In the genomic region with DNA sequence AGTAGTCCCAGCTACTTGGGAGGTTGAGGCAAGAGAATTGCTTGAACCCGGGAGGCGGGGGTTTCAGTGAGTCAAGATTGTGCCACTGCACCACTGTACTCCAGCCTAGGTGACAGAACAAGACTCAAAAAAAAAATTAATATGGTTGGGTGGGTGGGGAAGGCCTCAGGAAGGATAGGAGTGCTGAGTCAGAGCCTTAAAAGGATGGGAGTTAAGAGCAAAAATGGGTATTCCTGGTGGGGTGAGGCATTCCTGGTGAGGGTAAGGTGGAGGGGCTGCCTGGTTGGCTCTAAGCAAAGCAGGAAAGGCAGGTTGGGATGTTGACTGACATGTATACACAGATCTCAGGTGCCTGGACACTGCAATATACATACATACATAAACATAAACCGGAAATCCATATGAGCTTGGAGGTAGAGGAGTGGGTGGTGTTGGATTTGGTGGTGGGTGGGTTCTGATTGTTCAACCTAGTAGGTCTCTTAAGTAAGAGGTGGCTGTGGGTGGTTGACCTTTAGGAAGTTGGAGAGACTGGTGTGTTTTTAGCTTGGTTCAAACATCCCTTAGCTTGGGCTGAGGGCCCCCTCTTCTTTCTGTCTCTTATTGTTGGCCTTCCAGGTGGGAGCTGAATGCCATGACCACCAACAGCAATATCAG, we compare ENCODE assay signal across 12 cellular contexts. TPM values are rescaled to one million over a fixed set of nuclear protein-coding genes. Genes with fewer than 3 reads are reported as not detected.
DNase-seq lines count a peak whose midpoint lies in the region; ATAC-seq, FAIRE-seq and TF ChIP-seq lines count a peak whose summit lies in the region.
"Had no signal": no experiment of that assay in that cellular context is flagged by ENCODE, and none has a peak within 500 bp of the region (broad histone marks: within the 10 kb centered on the region; RNA-seq: fewer than 3 reads in every experiment).

No MANE protein-coding gene starts in this region.

- TF ChIP-seq CTCF in GM23338 (conservative IDR thresholded peaks at IDR 0.05; ENCODE audit: low read depth in 2 of 2) = no peak

- peaks cover 13% of the 10 kb centered on the region for H4K20me1 ChIP-seq in GM23338 (replicated peaks; ENCODE audit: insufficient read depth)

- intact Hi-C loops in naive thymus-derived CD4-positive, alpha-beta T cell (cut with micrococcal nuclease) = no loop called here

- no peak for FAIRE-seq in RCC 7860 (lab: Jason Lieb, UNC)
- FAIRE-seq: GM19239 had no signal

- peak overlapping the region; percentile 100 for H3K4me3 Mint-ChIP-seq in GM23338
- H3K4me3 Mint-ChIP-seq in activated naive CD8-positive, alpha-beta T cell treated with anti-CD3 and anti-CD28 coated beads, Interleukin-2, amount 50 U/mL, for 24 hours = peak overlapping the region; percentile 43
- peak overlapping the region; percentile 40 to 99 (median 63) for H3K4me3 Mint-ChIP-seq in naive thymus-derived CD4-positive, alpha-beta T cell

- no peaks in the 10 kb centered on the region for H3K9me2 ChIP-seq in GM23338 (ENCODE audit: insufficient read depth)

- H3K27me3 ChIP-seq in ACC112 (ENCODE audit: insufficient read depth, low read length) (no peaks in the 10 kb centered on the region), GM23338 (ENCODE audit: insufficient read depth) (no peaks in the 10 kb centered on the region)
- no peaks in the 10 kb centered on the region for H3K27me3 ChIP-seq in naive thymus-derived CD4-positive, alpha-beta T cell (ENCODE audit: control insufficient read depth in 2 of 2, insufficient read depth in 2 of 2, low read length in 2 of 2)
- H3K27me3 ChIP-seq: brain microvascular endothelial cell, ovary had no signal

- no peaks in the 10 kb centered on the region for H3K9me3 ChIP-seq in naive thymus-derived CD4-positive, alpha-beta T cell (ENCODE audit: control insufficient read depth in 2 of 3, low read length in 3 of 3)
- H3K9me3 ChIP-seq: ovary had no signal

- H3K9me3 Mint-ChIP-seq in GM23338 = no peaks in the 10 kb centered on the region; the same call in 1 of the 3 replicates
- H3K9me3 Mint-ChIP-seq in activated naive CD8-positive, alpha-beta T cell treated with anti-CD3 and anti-CD28 coated beads, Interleukin-2, amount 50 U/mL, for 24 hours = no peaks in the 10 kb centered on the region
- no peaks in the 10 kb centered on the region for H3K9me3 Mint-ChIP-seq in naive thymus-derived CD4-positive, alpha-beta T cell

- peak overlapping the region; percentile 1; the same call in 1 of the 2 replicates for H3K27ac ChIP-seq in ACC112 (ENCODE audit: low read depth, low read length)
- peak overlapping the region; percentile 90; the same call in 1 of the 2 replicates for H3K27ac ChIP-seq in GM23338 (ENCODE audit: low read depth)
- H3K27ac ChIP-seq in naive thymus-derived CD4-positive, alpha-beta T cell (ENCODE audit: low read depth, low read length) = no peak overlapping the region

- peaks cover 8% of the 10 kb centered on the region; the same call in 1 of the 2 replicates for H3K36me3 ChIP-seq in ACC112 (ENCODE audit: insufficient read depth, low read length)
- H3K36me3 ChIP-seq in GM23338 (ENCODE audit: insufficient read depth) = peaks cover 21% of the 10 kb centered on the region
- peaks cover 7 to 46% (median 16%) of the 10 kb centered on the region in 3 experiments for H3K36me3 ChIP-seq in naive thymus-derived CD4-positive, alpha-beta T cell (ENCODE audit: control insufficient read depth in 2 of 3, insufficient read depth in 3 of 3, low read length in 3 of 3)
- H3K36me3 ChIP-seq: ovary had no signal

- H3K4me3 ChIP-seq in ACC112 (ENCODE audit: low read depth, low read length) (no peak overlapping the region), GM23338 (no peak overlapping the region)
- H3K4me3 ChIP-seq in naive thymus-derived CD4-positive, alpha-beta T cell (ENCODE audit: low read length) = no peak overlapping the region

- CTCF ChIA-PET in naive thymus-derived CD4-positive, alpha-beta T cell (lab: Charles Lee) = interaction anchor here (1.0 kb wide), 1 partner anchor 33 kb away, joined by 4 read pairs; a partner anchor contains a TSS

- ATAC-seq in GM23338 (no peak), HG02970 (IDR thresholded peaks at IDR 0.05; ENCODE audit: low FRiP score, unreplicated experiment) (no peak)
- no peak for ATAC-seq in activated naive CD8-positive, alpha-beta T cell treated with anti-CD3 and anti-CD28 coated beads, Interleukin-2, amount 50 U/mL, for 24 hours
- ATAC-seq in naive thymus-derived CD4-positive, alpha-beta T cell = no peak

- H3K36me3 Mint-ChIP-seq in GM23338 (ENCODE audit: low read depth) = peaks cover 66% of the 10 kb centered on the region
- peaks cover 33% of the 10 kb centered on the region for H3K36me3 Mint-ChIP-seq in activated naive CD8-positive, alpha-beta T cell treated with anti-CD3 and anti-CD28 coated beads, Interleukin-2, amount 50 U/mL, for 24 hours (ENCODE audit: low read depth)
- peaks cover 8 to 41% (median 21%) of the 10 kb centered on the region in 5 donors for H3K36me3 Mint-ChIP-seq in naive thymus-derived CD4-positive, alpha-beta T cell

- peaks cover 7% of the 10 kb centered on the region for H3K27me3 Mint-ChIP-seq in GM23338 (ENCODE audit: insufficient read depth, low read depth, poor library complexity)
- no peaks in the 10 kb centered on the region for H3K27me3 Mint-ChIP-seq in activated naive CD8-positive, alpha-beta T cell treated with anti-CD3 and anti-CD28 coated beads, Interleukin-2, amount 50 U/mL, for 24 hours
- H3K27me3 Mint-ChIP-seq in naive thymus-derived CD4-positive, alpha-beta T cell = no peaks in the 10 kb centered on the region

- peaks cover 21% of the 10 kb centered on the region for H3F3A ChIP-seq in GM23338 (replicated peaks; ENCODE audit: low read depth)

- DNase-seq in GM23338 (ENCODE audit: low spot score) (no peak), dedifferentiated amniotic fluid mesenchymal stem cell (ENCODE audit: extremely low spot score) (no peak), RCC 7860 (ENCODE audit: low spot score) (no peak), NCI-H345 (lab: John Stamatoyannopoulos, UW) (no peak)
- no peak for DNase-seq in activated naive CD8-positive, alpha-beta T cell treated with anti-CD3 and anti-CD28 coated beads, Interleukin-2, amount 50 U/mL, for 24 hours
- DNase-seq in naive thymus-derived CD4-positive, alpha-beta T cell = no peak
- DNase-seq: activated CD4-positive, alpha-beta T cell treated with anti-CD3 and anti-CD28 coated beads for 48 hours; brain microvascular endothelial cell; ovary had no signal

- H2AFZ ChIP-seq in ACC112 (ENCODE audit: low read length, unreplicated experiment) (no peak overlapping the region), GM23338 (no peak overlapping the region)

- H3K4me1 Mint-ChIP-seq in GM23338 = peaks cover 14% of the 10 kb centered on the region
- peaks cover 58% of the 10 kb centered on the region for H3K4me1 Mint-ChIP-seq in activated naive CD8-positive, alpha-beta T cell treated with anti-CD3 and anti-CD28 coated beads, Interleukin-2, amount 50 U/mL, for 24 hours
- H3K4me1 Mint-ChIP-seq in naive thymus-derived CD4-positive, alpha-beta T cell = peaks cover 30 to 71% (median 49%) of the 10 kb centered on the region in 7 donors

- H3K27ac Mint-ChIP-seq in GM23338 = peak overlapping the region; percentile 57; the same call in 1 of the 2 replicates
- peak overlapping the region; percentile 61 for H3K27ac Mint-ChIP-seq in activated naive CD8-positive, alpha-beta T cell treated with anti-CD3 and anti-CD28 coated beads, Interleukin-2, amount 50 U/mL, for 24 hours
- peak overlapping the region in 8 of 9 donors; percentile 38 to 87 (median 64) for H3K27ac Mint-ChIP-seq in naive thymus-derived CD4-positive, alpha-beta T cell

- H3K4me2 ChIP-seq in GM23338 = no peak overlapping the region; the same call in 1 of the 2 replicates

- POLR2A ChIA-PET in naive thymus-derived CD4-positive, alpha-beta T cell (lab: Charles Lee) = interaction anchor here (0.7 to 4.8 kb wide), 9 partner anchors 9 to 91 kb away, joined by 3 to 31 read pairs (median 4); a partner anchor contains a TSS

- H3K79me2 ChIP-seq in ACC112 (ENCODE audit: control insufficient read depth, insufficient read depth, low read length, unreplicated experiment) (peaks cover 58% of the 10 kb centered on the region), GM23338 (replicated peaks; ENCODE audit: insufficient read depth) (peaks cover 50% of the 10 kb centered on the region)

- peaks cover 24% of the 10 kb centered on the region for H3K4me1 ChIP-seq in ACC112 (ENCODE audit: control insufficient read depth, insufficient read depth, low read length, unreplicated experiment)
- H3K4me1 ChIP-seq in GM23338 (ENCODE audit: insufficient read depth) = peaks cover 10% of the 10 kb centered on the region
- peaks cover 14 to 28% of the 10 kb centered on the region in 2 donors for H3K4me1 ChIP-seq in naive thymus-derived CD4-positive, alpha-beta T cell (ENCODE audit: control insufficient read depth in 2 of 2, insufficient read depth in 2 of 2, low read length in 2 of 2)

TF ChIP-seq in GM23338, 12 proteins besides CTCF, POLR2A, EP300 and RAD21 (continues in another document):
- TF ChIP-seq JUNB (IDR thresholded peaks at IDR 0.05; ENCODE audit: unreplicated experiment) = no peak
- no peak for TF ChIP-seq CREB1 (CRISPR knock-in tag; IDR thresholded peaks at IDR 0.05; ENCODE audit: low read depth)
- no peak for TF ChIP-seq STAT1 (IDR thresholded peaks at IDR 0.05; ENCODE audit: unreplicated experiment)

RNA-seq across cellular contexts. Expression of a gene that starts 1.2 kb away (rescaled TPM):
- total RNA-seq in GM23338 (2014; rRNA removed; shearing (Covaris generic)) = 98.6 and 106 TPM in 2 replicates
- 63.8 and 64.7 TPM in 2 replicates for polyA plus RNA-seq in GM23338 (2016; fragmentation: Nextera tagmentation; extraction: Ambion mirVana)
- 10 to 100 TPM; 25.4 to 66.3 (median 48.4) TPM for total RNA-seq in naive thymus-derived CD4-positive, alpha-beta T cell
- 10 to 100 TPM; 56.0 to 89.6 TPM for polyA plus RNA-seq in naive thymus-derived CD4-positive, alpha-beta T cell

RNA-seq across cellular contexts. Expression of a gene that starts 6.1 kb away (rescaled TPM):
- 182 and 184 TPM in 2 replicates for total RNA-seq in GM23338 (2014; rRNA removed; shearing (Covaris generic))
- polyA plus RNA-seq in GM23338 (2016; fragmentation: Nextera tagmentation; extraction: Ambion mirVana) = 86.2 and 88.2 TPM in 2 replicates
- 10 to 100 TPM; 39.9 to 76.9 (median 67.4) TPM for total RNA-seq in naive thymus-derived CD4-positive, alpha-beta T cell
- polyA plus RNA-seq in naive thymus-derived CD4-positive, alpha-beta T cell = 100 to 1,000 TPM; 128 to 145 TPM

RNA-seq across cellular contexts. Expression of a gene that starts 6.4 kb away (rescaled TPM):
- 65.6 and 70.5 TPM in 2 replicates for total RNA-seq in GM23338 (2014; rRNA removed; shearing (Covaris generic))
- polyA plus RNA-seq in GM23338 (2016; fragmentation: Nextera tagmentation; extraction: Ambion mirVana) = 205 and 215 TPM in 2 replicates
- 10 to 100 TPM; 20.3 to 58.0 (median 32.7) TPM for total RNA-seq in naive thymus-derived CD4-positive, alpha-beta T cell
- polyA plus RNA-seq in naive thymus-derived CD4-positive, alpha-beta T cell = 10 to 100 TPM; 58.2 to 72.3 TPM

RNA-seq across cellular contexts. Expression of a gene that starts 33.5 kb away (rescaled TPM):
- total RNA-seq in GM23338 (2014; rRNA removed; shearing (Covaris generic)) = 9.7 and 13.2 TPM in 2 replicates
- polyA plus RNA-seq in GM23338 (2016; fragmentation: Nextera tagmentation; extraction: Ambion mirVana) = 2.8 and 3.4 TPM in 2 replicates
- total RNA-seq in naive thymus-derived CD4-positive, alpha-beta T cell = 10 to 100 TPM in 4 of 5 experiments, 1 to 10 TPM in 1; 9.8 to 14.5 (median 12.7) TPM
- 1 to 10 TPM; 2.9 to 4.0 TPM for polyA plus RNA-seq in naive thymus-derived CD4-positive, alpha-beta T cell

RNA-seq across cellular contexts. Expression of a gene that starts 35.8 kb away (rescaled TPM):
- total RNA-seq in GM23338 (2014; rRNA removed; shearing (Covaris generic)) = 49.9 and 55.3 TPM in 2 replicates
- 16.5 and 20.0 TPM in 2 replicates for polyA plus RNA-seq in GM23338 (2016; fragmentation: Nextera tagmentation; extraction: Ambion mirVana)
- total RNA-seq in naive thymus-derived CD4-positive, alpha-beta T cell = 10 to 100 TPM; 19.7 to 60.4 (median 28.2) TPM
- 10 to 100 TPM; 21.5 to 34.0 TPM for polyA plus RNA-seq in naive thymus-derived CD4-positive, alpha-beta T cell

Comparison
In these comparisons a context has a peak if more than half of its experiments do, and no peak if none do; other contexts are left out.
1. H3K4me3 Mint-ChIP-seq: peak in every context shown above with its lines; median percentile 100 in GM23338; 63 in naive thymus-derived CD4-positive, alpha-beta T cell; 43 in activated naive CD8-positive, alpha-beta T cell treated with anti-CD3 and anti-CD28 coated beads, Interleukin-2, amount 50 U/mL, for 24 hours.